ENCODE assay signal across 1 cellular context in genomic region chr20:63312690-63313348, GRCh38.
TF ChIP-seq lines count a peak whose summit lies in the region.

No MANE protein-coding gene starts in this region.

TF ChIP-seq in K562, 482 proteins besides CTCF, POLR2A, EP300 and RAD21:
- TF ChIP-seq, protein P1, sequence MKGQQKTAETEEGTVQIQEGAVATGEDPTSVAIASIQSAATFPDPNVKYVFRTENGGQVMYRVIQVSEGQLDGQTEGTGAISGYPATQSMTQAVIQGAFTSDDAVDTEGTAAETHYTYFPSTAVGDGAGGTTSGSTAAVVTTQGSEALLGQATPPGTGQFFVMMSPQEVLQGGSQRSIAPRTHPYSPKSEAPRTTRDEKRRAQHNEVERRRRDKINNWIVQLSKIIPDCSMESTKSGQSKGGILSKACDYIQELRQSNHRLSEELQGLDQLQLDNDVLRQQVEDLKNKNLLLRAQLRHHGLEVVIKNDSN (CRISPR knock-in tag; IDR thresholded peaks at IDR 0.05): peak; percentile 34; the same call in 1 of the 2 replicates
- TF ChIP-seq ERF (CRISPR knock-in tag; IDR thresholded peaks at IDR 0.05): no peak
